Comparison of ENCODE assay signal across 7 cellular contexts in genomic region chr20:3071610-3072529, GRCh38. TPM values are rescaled to one million over a fixed set of nuclear protein-coding genes. Genes with fewer than 3 reads are reported as not detected.
DNase-seq lines count a peak whose midpoint lies in the region; ATAC-seq and TF ChIP-seq lines count a peak whose summit lies in the region.

Gene OXT (plus strand): TSS chr20:3071620. CDS start chr20:3071656, 36 bp downstream.

- H4K20me1 ChIP-seq in OCI-LY7 (ENCODE audit: insufficient read depth, low read length), result no peaks in the 10 kb centered on the region

- H3K9me3 Mint-ChIP-seq in activated B cell treated with CpG ODN at 0.5 μM for 24 hours (no peaks in the 10 kb centered on the region), brain (peaks cover 0 to 4% (median 0%) of the 10 kb centered on the region in 5 experiments), memory B cell (peaks cover 1% of the 10 kb centered on the region)

- no peak for TF ChIP-seq CTCF in activated B cell treated with CpG ODN at 0.5 μM for 24 hours (IDR thresholded peaks at IDR 0.05)
- TF ChIP-seq CTCF in brain (conservative IDR thresholded peaks at IDR 0.05), result no peak
- no peak for TF ChIP-seq CTCF in OCI-LY7 (conservative IDR thresholded peaks at IDR 0.05; ENCODE audit: low read length)

- H3K36me3 Mint-ChIP-seq in activated B cell treated with CpG ODN at 0.5 μM for 24 hours (ENCODE audit: low read depth) (no peaks in the 10 kb centered on the region), brain (no peaks in the 10 kb centered on the region), memory B cell (no peaks in the 10 kb centered on the region)

- POLR2A ChIA-PET in activated B cell treated with CpG ODN at 0.5 μM for 24 hours (lab: Charles Lee) (interaction anchor here (0.5 to 1.9 kb wide), 5 partner anchors 26 to 1254 kb away, joined by 3 to 7 read pairs (median 3); partner anchors contain the start of genes MRPS26 and NOP56), OCI-LY7 (lab: Charles Lee) (no interaction called here)

- H3K4me1 Mint-ChIP-seq in activated B cell treated with CpG ODN at 0.5 μM for 24 hours (peaks cover 42% of the 10 kb centered on the region), brain (no peaks in the 10 kb centered on the region), memory B cell (peaks cover 25% of the 10 kb centered on the region)

- CTCF ChIA-PET in activated B cell treated with CpG ODN at 0.5 μM for 24 hours (lab: Charles Lee) (interaction anchor here (1.7 kb wide), 1 partner anchor 18 kb away, joined by 5 read pairs; no protein-coding TSS in a partner anchor), OCI-LY7 (lab: Charles Lee; ENCODE audit: unreplicated experiment) (no interaction called here)

- DNase-seq in activated B cell treated with CpG ODN at 0.5 μM for 24 hours, result peak; percentile 56
- peak; percentile 49 to 57 for DNase-seq in memory B cell (ENCODE audit: low spot score in 2 of 2)
- DNase-seq in stimulated activated CD8-positive, alpha-beta memory T cell treated with anti-CD3 and anti-CD28 coated beads, Interleukin-4, amount 100 ng/mL, for 1 hour (ENCODE audit: low read depth in 2 of 2, low spot score in 1 of 2), result peak; percentile 38 to 44
- DNase-seq in OCI-LY7 (ENCODE audit: low spot score), result no peak

- intact Hi-C loops in activated B cell treated with CpG ODN at 0.5 μM for 24 hours (cut with micrococcal nuclease), result no loop called here
- intact Hi-C loops in OCI-LY7 (cut with micrococcal nuclease; ENCODE audit: unreplicated experiment), result no loop called here

- no peaks in the 10 kb centered on the region for H3K4me1 ChIP-seq in OCI-LY7 (ENCODE audit: insufficient read depth, low read length, poor library complexity, severe bottlenecking)

- H3K27me3 Mint-ChIP-seq in activated B cell treated with CpG ODN at 0.5 μM for 24 hours (peaks cover 10% of the 10 kb centered on the region), brain (peaks cover 57% of the 10 kb centered on the region), memory B cell (peaks cover 2% of the 10 kb centered on the region)

- H2AFZ ChIP-seq in OCI-LY7 (ENCODE audit: low read length), result no peak within 1 kb of the TSS

- no peaks in the 10 kb centered on the region for H3K36me3 ChIP-seq in OCI-LY7 (ENCODE audit: insufficient read depth, low read length)

- H3K9me3 ChIP-seq in OCI-LY7 (ENCODE audit: low read length), result no peaks in the 10 kb centered on the region

- H3K4me3 ChIP-seq in OCI-LY7 (ENCODE audit: low read depth, low read length, poor library complexity, severe bottlenecking), result no peak within 1 kb of the TSS

- H3K4me2 ChIP-seq in OCI-LY7 (ENCODE audit: low read length), result no peak within 1 kb of the TSS

- H3K27ac Mint-ChIP-seq in activated B cell treated with CpG ODN at 0.5 μM for 24 hours (peak within 1 kb of the TSS; percentile 66), brain (no peak within 1 kb of the TSS), memory B cell (peak within 1 kb of the TSS; percentile 63)

- ATAC-seq in activated B cell treated with CpG ODN at 0.5 μM for 24 hours (ENCODE audit: low read depth) (peak; percentile 79), memory B cell (ENCODE audit: low read depth) (peak; percentile 80), GM19035 (IDR thresholded peaks at IDR 0.05; ENCODE audit: unreplicated experiment) (no peak), HG03095 (IDR thresholded peaks at IDR 0.05; ENCODE audit: unreplicated experiment) (no peak)

- H3K27ac ChIP-seq in OCI-LY7 (ENCODE audit: low read depth, low read length, poor library complexity, severe bottlenecking), result no peak within 1 kb of the TSS

- BruUV-seq in OCI-LY7 (replicated peaks; lab: Mats Ljungman, UMichigan), result no TSS peak

- no peaks in the 10 kb centered on the region for H3K9me2 ChIP-seq in OCI-LY7 (ENCODE audit: insufficient read depth, low read length)

- no peaks in the 10 kb centered on the region for H3K79me2 ChIP-seq in OCI-LY7 (ENCODE audit: insufficient read depth, low read depth, low read length)

- peak within 1 kb of the TSS; percentile 81 for H3K4me3 Mint-ChIP-seq in activated B cell treated with CpG ODN at 0.5 μM for 24 hours
- H3K4me3 Mint-ChIP-seq in brain, result peak within 1 kb of the TSS in 3 of 5 experiments; percentile 3 to 49 (median 49)
- H3K4me3 Mint-ChIP-seq in memory B cell, result peak within 1 kb of the TSS; percentile 88

RNA-seq across cellular contexts. Expression of gene OXT, which starts in this region (rescaled TPM):
- total RNA-seq in activated B cell treated with CpG ODN at 0.5 μM for 24 hours (not detected in 2 replicates), OCI-LY7 (2022) (not detected in 2 replicates)
- polyA plus RNA-seq in brain (ENCODE audit: insufficient read depth, low read depth, low replicate concordance), result not detected
- not detected in 2 replicates for total RNA-seq in OCI-LY7 (2014; rRNA removed; shearing (Covaris generic))

Comparison
In these comparisons a context has a peak if more than half of its experiments do, and no peak if none do; other contexts are left out.
1. Peak in DNase-seq and ATAC-seq in activated B cell treated with CpG ODN at 0.5 μM for 24 hours; RNA of the gene not detected or under 1 TPM.
2. H3K27ac Mint-ChIP-seq: peak in activated B cell treated with CpG ODN at 0.5 μM for 24 hours (single experiment) and memory B cell (single experiment); none in brain (0 of 5).
3. Peak in every context shown above with its lines, with median percentiles within 50 percentile points of each other: H3K4me3 Mint-ChIP-seq.